Comparison of ENCODE assay signal across 30 cellular contexts in genomic region chr4:4788573-4788972, GRCh38.
"Had no signal": no experiment of that assay in that cellular context is flagged by ENCODE, and none has a peak within 500 bp of the region (broad histone marks: within the 10 kb centered on the region; RNA-seq: fewer than 3 reads in every experiment).

No MANE protein-coding gene starts in this region.

- H3K27me3 ChIP-seq: ascending aorta, breast epithelium, cardiac muscle cell, dorsolateral prefrontal cortex, esophagus muscularis mucosa, foreskin keratinocyte, gastrocnemius medialis had no signal

- H3K27ac ChIP-seq: ascending aorta, breast epithelium, cardiac muscle cell, coronary artery, dorsolateral prefrontal cortex, esophagus muscularis mucosa, foreskin keratinocyte, gastrocnemius medialis, heart left ventricle, VCaP had no signal

- H3K9me3 ChIP-seq: ascending aorta had no signal

- H3K4me1 ChIP-seq: ascending aorta, breast epithelium, esophagus muscularis mucosa, foreskin keratinocyte, gastrocnemius medialis, heart left ventricle had no signal

- DNase-seq: activated CD4-positive, alpha-beta memory T cell treated with anti-CD3 and anti-CD28 coated beads, Interleukin-2, amount 10 ng/mL, durations not matched to agents 7 days and 5 days; activated CD4-positive, alpha-beta T cell treated with anti-CD3 and anti-CD28 coated beads for 1 hour; activated CD4-positive, alpha-beta T cell treated with anti-CD3 and anti-CD28 coated beads for 4 hours; activated CD4-positive, alpha-beta T cell treated with anti-CD3 and anti-CD28 coated beads, Interleukin-2, amount 10 ng/mL, durations not matched to agents 7 days and 5 days; activated CD4-positive, alpha-beta T cell treated with anti-CD3 and anti-CD28 coated beads, Interleukin-2, amount 50 U/mL, for 4 hours; activated CD8-positive, alpha-beta memory T cell treated with anti-CD3 and anti-CD28 coated beads, Interleukin-2, amount 50 U/mL, for 48 hours; activated gamma-delta T cell; activated naive CD4-positive, alpha-beta T cell; activated naive CD4-positive, alpha-beta T cell treated with anti-CD3 and anti-CD28 coated beads, Interleukin-2, amount 10 ng/mL, durations not matched to agents 7 days and 5 days; activated naive CD8-positive, alpha-beta T cell treated with anti-CD3 and anti-CD28 coated beads, Interleukin-2, amount 10 ng/mL, durations not matched to agents 7 days and 5 days; activated T-cell treated with anti-CD3 and anti-CD28 coated beads for 4 hours; activated T-cell treated with anti-CD3 and anti-CD28 coated beads, Interleukin-2, amount 50 U/mL, for 24 hours; activated T-cell treated with anti-CD3 and anti-CD28 coated beads, Interleukin-2, amount 50 U/mL, for 72 hours; dorsolateral prefrontal cortex; effector memory CD4-positive, alpha-beta T cell; endodermal cell; erythroblast; foreskin keratinocyte; gastrocnemius medialis; glutamatergic neuron; heart left ventricle; T-helper 2 cell had no signal

- ATAC-seq: activated naive CD4-positive, alpha-beta T cell treated with anti-CD3 and anti-CD28 coated beads, Interleukin-2, amount 50 U/mL, for 72 hours; activated T-cell treated with anti-CD3 and anti-CD28 coated beads, Interleukin-2, amount 50 U/mL, for 72 hours; foreskin keratinocyte; gastrocnemius medialis; heart left ventricle; WTC11 had no signal

- H3K4me3 ChIP-seq: ascending aorta, breast epithelium, cardiac muscle cell, coronary artery, dorsolateral prefrontal cortex, esophagus muscularis mucosa, gastrocnemius medialis, heart left ventricle had no signal

- H3K36me3 ChIP-seq: ascending aorta, breast epithelium, cardiac muscle cell, esophagus muscularis mucosa, gastrocnemius medialis, heart left ventricle had no signal
